ENCODE assay signal across 10 cellular contexts in genomic region chr4:121690001-121690400, GRCh38. TPM values are rescaled to one million over a fixed set of nuclear protein-coding genes. Genes with fewer than 3 reads are reported as not detected.
DNase-seq lines count a peak whose midpoint lies in the region; ATAC-seq and TF ChIP-seq lines count a peak whose summit lies in the region.
"Had no signal": no experiment of that assay in that cellular context is flagged by ENCODE, and none has a peak within 500 bp of the region (broad histone marks: within the 10 kb centered on the region; RNA-seq: fewer than 3 reads in every experiment).

No MANE protein-coding gene starts in this region.

- no peaks in the 10 kb centered on the region for H3K9me3 Mint-ChIP-seq in natural killer cell treated with Interleukin-12 subunit alpha and Interleukin-12 subunit beta and Interleukin-15 and Interleukin-18, amount 100 ng/mL, for 72 hours
- H3K9me3 Mint-ChIP-seq in activated CD8-positive, alpha-beta memory T cell treated with anti-CD3 and anti-CD28 coated beads, Interleukin-2, amount 10 ng/mL, durations not matched to agents 7 days and 5 days (ENCODE audit: low read depth): no peaks in the 10 kb centered on the region

- H3K4me3 ChIP-seq in brain microvascular endothelial cell (ENCODE audit: low read depth, low read length): peak overlapping the region; percentile 7

- H3K27ac Mint-ChIP-seq in natural killer cell treated with Interleukin-12 subunit alpha and Interleukin-12 subunit beta and Interleukin-15 and Interleukin-18, amount 100 ng/mL, for 72 hours: no peak overlapping the region
- H3K27ac Mint-ChIP-seq in activated CD8-positive, alpha-beta memory T cell treated with anti-CD3 and anti-CD28 coated beads, Interleukin-2, amount 10 ng/mL, durations not matched to agents 7 days and 5 days: no peak overlapping the region

- DNase-seq in ELR (ENCODE audit: low read depth) (peak; percentile 79), brain microvascular endothelial cell (peak; percentile 74), globus pallidus (ENCODE audit: low spot score) (no peak), KG1 (lab: John Stamatoyannopoulos, UW) (no peak), hypothalamus (lab: John Stamatoyannopoulos, UW) (no peak)
- DNase-seq in natural killer cell treated with Interleukin-12 subunit alpha and Interleukin-12 subunit beta and Interleukin-15 and Interleukin-18, amount 100 ng/mL, for 72 hours (ENCODE audit: low spot score): no peak
- no peak for DNase-seq in activated CD8-positive, alpha-beta memory T cell treated with anti-CD3 and anti-CD28 coated beads, Interleukin-2, amount 10 ng/mL, durations not matched to agents 7 days and 5 days
- DNase-seq: DND-41, NCI-H446 had no signal

- H3K27me3 ChIP-seq in brain microvascular endothelial cell (replicated peaks): no peaks in the 10 kb centered on the region

- in situ Hi-C loops in brain microvascular endothelial cell (cut with HindIII; ENCODE audit: low pct_ligation_motif_present, low sequenced_read_pairs): no loop called here

- peaks cover 36% of the 10 kb centered on the region for H3K36me3 ChIP-seq in brain microvascular endothelial cell (replicated peaks)

- no peak for TF ChIP-seq CTCF in brain microvascular endothelial cell (IDR thresholded peaks at IDR 0.05; ENCODE audit: low read depth, low read length, missing control alignments)

- H3K36me3 Mint-ChIP-seq in natural killer cell treated with Interleukin-12 subunit alpha and Interleukin-12 subunit beta and Interleukin-15 and Interleukin-18, amount 100 ng/mL, for 72 hours: peaks cover 7% of the 10 kb centered on the region
- H3K36me3 Mint-ChIP-seq in activated CD8-positive, alpha-beta memory T cell treated with anti-CD3 and anti-CD28 coated beads, Interleukin-2, amount 10 ng/mL, durations not matched to agents 7 days and 5 days: peaks cover 32% of the 10 kb centered on the region

- peak overlapping the region; percentile 95 for H3K27ac ChIP-seq in brain microvascular endothelial cell

- H3K4me3 Mint-ChIP-seq in natural killer cell treated with Interleukin-12 subunit alpha and Interleukin-12 subunit beta and Interleukin-15 and Interleukin-18, amount 100 ng/mL, for 72 hours: no peak overlapping the region
- no peak overlapping the region for H3K4me3 Mint-ChIP-seq in activated CD8-positive, alpha-beta memory T cell treated with anti-CD3 and anti-CD28 coated beads, Interleukin-2, amount 10 ng/mL, durations not matched to agents 7 days and 5 days

- peak; percentile 58 for ATAC-seq in HG03039 (IDR thresholded peaks at IDR 0.05; ENCODE audit: unreplicated experiment)
- peak; percentile 61 to 70 for ATAC-seq in natural killer cell treated with Interleukin-12 subunit alpha and Interleukin-12 subunit beta and Interleukin-15 and Interleukin-18, amount 100 ng/mL, for 72 hours
- no peak for ATAC-seq in activated CD8-positive, alpha-beta memory T cell treated with anti-CD3 and anti-CD28 coated beads, Interleukin-2, amount 10 ng/mL, durations not matched to agents 7 days and 5 days

- CTCF ChIA-PET in activated CD8-positive, alpha-beta memory T cell treated with anti-CD3 and anti-CD28 coated beads, Interleukin-2, amount 10 ng/mL, durations not matched to agents 7 days and 5 days (lab: Charles Lee): no interaction called here

- H3K4me1 Mint-ChIP-seq in natural killer cell treated with Interleukin-12 subunit alpha and Interleukin-12 subunit beta and Interleukin-15 and Interleukin-18, amount 100 ng/mL, for 72 hours (ENCODE audit: low read depth in 2 of 2): peaks cover 4 to 11% of the 10 kb centered on the region in 2 donors
- H3K4me1 Mint-ChIP-seq in activated CD8-positive, alpha-beta memory T cell treated with anti-CD3 and anti-CD28 coated beads, Interleukin-2, amount 10 ng/mL, durations not matched to agents 7 days and 5 days: peaks cover 18% of the 10 kb centered on the region

- H3K27me3 Mint-ChIP-seq in natural killer cell treated with Interleukin-12 subunit alpha and Interleukin-12 subunit beta and Interleukin-15 and Interleukin-18, amount 100 ng/mL, for 72 hours: peaks cover 0 to 16% of the 10 kb centered on the region in 2 donors
- no peaks in the 10 kb centered on the region for H3K27me3 Mint-ChIP-seq in activated CD8-positive, alpha-beta memory T cell treated with anti-CD3 and anti-CD28 coated beads, Interleukin-2, amount 10 ng/mL, durations not matched to agents 7 days and 5 days

RNA-seq across cellular contexts. Expression of gene ANXA5, which starts 6.8 kb away (rescaled TPM):
- total RNA-seq in natural killer cell treated with Interleukin-12 subunit alpha and Interleukin-12 subunit beta and Interleukin-15 and Interleukin-18, amount 100 ng/mL, for 72 hours: 10 to 100 TPM; 33.8 to 77.9 TPM
- 100 to 1,000 TPM; 142 to 152 TPM for total RNA-seq in activated CD8-positive, alpha-beta memory T cell treated with anti-CD3 and anti-CD28 coated beads, Interleukin-2, amount 10 ng/mL, durations not matched to agents 7 days and 5 days

Comparison
In these comparisons a context has a peak if more than half of its experiments do, and no peak if none do; other contexts are left out.
1. DNase-seq: peak in ELR (single experiment) and brain microvascular endothelial cell (single experiment); none in natural killer cell treated with Interleukin-12 subunit alpha and Interleukin-12 subunit beta and Interleukin-15 and Interleukin-18, amount 100 ng/mL, for 72 hours (single experiment), globus pallidus (single experiment), KG1 (single experiment), hypothalamus (0 of 51) and activated CD8-positive, alpha-beta memory T cell treated with anti-CD3 and anti-CD28 coated beads, Interleukin-2, amount 10 ng/mL, durations not matched to agents 7 days and 5 days (single experiment).